Comparison of ENCODE assay signal across 12 cellular contexts in genomic region chr6:70957284-70957617, GRCh38. TPM values are rescaled to one million over a fixed set of nuclear protein-coding genes. Genes with fewer than 3 reads are reported as not detected.
A peak's percentile ranks its signal among the peaks of the same experiment; 100 is the strongest.
DNase-seq lines count a peak whose midpoint lies in the region; ATAC-seq, FAIRE-seq and TF ChIP-seq lines count a peak whose summit lies in the region.
"Had no signal": no experiment of that assay in that cellular context is flagged by ENCODE, and none has a peak within 500 bp of the region (broad histone marks: within the 10 kb centered on the region; RNA-seq: fewer than 3 reads in every experiment).

No MANE protein-coding gene starts in this region.

- peak overlapping the region; percentile 38 for H3K4me3 ChIP-seq in BJ (ENCODE audit: low read depth, low read length)
- H3K4me3 ChIP-seq in PC-3 (ENCODE audit: low read length): no peak overlapping the region
- peak overlapping the region; percentile 50 for H3K4me3 ChIP-seq in fibroblast of pulmonary artery (replicated peaks; ENCODE audit: low read depth, low read length)
- peak overlapping the region in 3 of 4 donors; percentile 45 to 54 (median 47) for H3K4me3 ChIP-seq in pancreas

- H2AFZ ChIP-seq in PC-3 (ENCODE audit: low read length): no peak overlapping the region

- H3K9me2 ChIP-seq in PC-3 (replicated peaks; ENCODE audit: low read length): no peaks in the 10 kb centered on the region

- no peak for ATAC-seq in PC-3
- ATAC-seq in pancreas: no peak
- no peak for ATAC-seq in HG02588 (IDR thresholded peaks at IDR 0.05; ENCODE audit: unreplicated experiment)
- ATAC-seq in HG03565 (IDR thresholded peaks at IDR 0.05; ENCODE audit: unreplicated experiment): no peak

- H3K79me2 ChIP-seq in PC-3 (ENCODE audit: low read length): no peaks in the 10 kb centered on the region

- POLR2A ChIA-PET in BJ (lab: Charles Lee): no interaction called here
- POLR2A ChIA-PET in PC-3 (lab: Charles Lee; ENCODE audit: unreplicated experiment): no interaction called here

- no peak for FAIRE-seq in pancreas (lab: Jason Lieb, UNC)
- FAIRE-seq: H54 had no signal

- H3K27ac ChIP-seq in PC-3 (ENCODE audit: low read length): no peak overlapping the region
- no peak overlapping the region for H3K27ac ChIP-seq in pancreas

- no peaks in the 10 kb centered on the region for H3K9me3 ChIP-seq in PC-3 (ENCODE audit: low read length)
- no peaks in the 10 kb centered on the region for H3K9me3 ChIP-seq in pancreas

- TF ChIP-seq CTCF in BJ (IDR thresholded peaks at IDR 0.05; ENCODE audit: insufficient read depth, low read depth, low read length): no peak
- TF ChIP-seq CTCF in PC-3 (conservative IDR thresholded peaks at IDR 0.05; ENCODE audit: low read depth, low read length): no peak
- no peak for TF ChIP-seq CTCF in fibroblast of pulmonary artery (IDR thresholded peaks at IDR 0.05; ENCODE audit: low read length, missing control alignments)
- no peak for TF ChIP-seq CTCF in pancreas (IDR thresholded peaks at IDR 0.05)

- intact Hi-C loops in PC-3 (cut with micrococcal nuclease) (loop anchor here (2.0 kb wide), 1 partner anchor 250 kb away; no protein-coding TSS in a partner anchor), pancreas (cut with DNase I) (no loop called here)

- BruUV-seq in PC-3 (replicated peaks; lab: Mats Ljungman, UMichigan): no TSS peak

- CTCF ChIA-PET in BJ (lab: Yijun Ruan, JAX): interaction anchor here (1.2 to 3.7 kb wide), 3 partner anchors 10 to 249 kb away, joined by 3 to 26 read pairs (median 9); no protein-coding TSS in a partner anchor
- CTCF ChIA-PET in PC-3 (lab: Charles Lee): no interaction called here

- peak overlapping the region; percentile 92 for H3K4me2 ChIP-seq in PC-3 (ENCODE audit: low read length)

- no peak overlapping the region for H3K9ac ChIP-seq in PC-3 (ENCODE audit: low read length)

- H3K27me3 ChIP-seq in BJ (ENCODE audit: control insufficient read depth, insufficient read depth, low read length) (peaks cover 20% of the 10 kb centered on the region), PC-3 (ENCODE audit: low read length) (peaks cover 51% of the 10 kb centered on the region), pancreas (no peaks in the 10 kb centered on the region)

- no peaks in the 10 kb centered on the region for H3F3A ChIP-seq in PC-3 (ENCODE audit: low read length, unreplicated experiment)

- DNase-seq in BJ (ENCODE audit: low read depth) (no peak), PC-3 (no peak), fibroblast of pulmonary artery (ENCODE audit: low read depth) (no peak), pancreas (no peak), NCI-H1694 (lab: John Stamatoyannopoulos, UW) (no peak), NCI-H2029 treated with DMSO at 0.1 percent for 48 hours (lab: John Stamatoyannopoulos, UW) (no peak)
- DNase-seq: T1000 had no signal

- peaks cover 3% of the 10 kb centered on the region; the same call in 1 of the 2 replicates for H3K4me1 ChIP-seq in PC-3 (ENCODE audit: insufficient read depth, low read length)
- peaks cover 0 to 4% (median 0%) of the 10 kb centered on the region in 3 donors for H3K4me1 ChIP-seq in pancreas

- no peaks in the 10 kb centered on the region for H3K36me3 ChIP-seq in BJ (ENCODE audit: control insufficient read depth, insufficient read depth, low read length)
- H3K36me3 ChIP-seq in PC-3 (ENCODE audit: low read depth, low read length): no peaks in the 10 kb centered on the region
- H3K36me3 ChIP-seq in pancreas: no peaks in the 10 kb centered on the region

- 11 to 13% methylated on average over 19 of the region's 19 CpGs for WGBS in pancreas, 2 donors

- H4K20me1 ChIP-seq in PC-3 (ENCODE audit: low read length): no peaks in the 10 kb centered on the region

RNA-seq across cellular contexts. Expression of gene B3GAT2, which starts 0.4 kb away (rescaled TPM):
- polyA plus RNA-seq in BJ (2011; rRNA removed) (0.01 and 0.02 TPM in 2 replicates), pancreas (under 1 TPM; 0.04 to 0.12 TPM)
- not detected in 2 replicates for polyA minus RNA-seq in BJ (2011; rRNA and poly(A)+ RNA removed)
- total RNA-seq in PC-3 (2014; rRNA removed) (not detected in 2 replicates), pancreas (under 1 TPM in 2 of 6 donors, not detected in 4; 0.03 to 0.06 TPM)
- total RNA-seq: dermis microvascular lymphatic vessel endothelial cell, M059J had no signal
